Comparison of ENCODE assay signal across 1 cellular context in genomic region chr5:138488481-138488945, GRCh38.
A peak's percentile ranks its signal among the peaks of the same experiment; 100 is the strongest.
TF ChIP-seq lines count a peak whose summit lies in the region.

No MANE protein-coding gene starts in this region.

TF ChIP-seq in K562, 482 proteins besides CTCF, POLR2A, EP300 and RAD21 (continued from another document and continues in another):
- peak; percentile 81 for TF ChIP-seq MYC (IDR thresholded peaks at IDR 0.05; ENCODE audit: low read depth, low read length)
- no peak for TF ChIP-seq MYC (CRISPR knock-in tag; IDR thresholded peaks at IDR 0.05; ENCODE audit: borderline replicate concordance, low read depth)
- peak; percentile 32 to 68; a peak in 3 of 4 replicates for TF ChIP-seq KDM1A (IDR thresholded peaks at IDR 0.05)
- TF ChIP-seq ZNF707 (CRISPR knock-in tag; conservative IDR thresholded peaks at IDR 0.05): no peak
- TF ChIP-seq SRSF7 (optimal IDR thresholded peaks at IDR 0.05; ENCODE audit: low read depth, low read length): no peak
- no peak for TF ChIP-seq PPARD (CRISPR knock-in tag; IDR thresholded peaks at IDR 0.05)
- TF ChIP-seq ZNF12 (CRISPR knock-in tag; IDR thresholded peaks at IDR 0.05): no peak
- peak; percentile 81 for TF ChIP-seq ZNF592 (IDR thresholded peaks at IDR 0.05)
- TF ChIP-seq AFF4 (CRISPR knock-in tag; IDR thresholded peaks at IDR 0.05): no peak
- no peak for TF ChIP-seq PCBP1 (IDR thresholded peaks at IDR 0.05; ENCODE audit: low read depth, low read length, poor library complexity, severe bottlenecking)
- TF ChIP-seq ZNF316 (IDR thresholded peaks at IDR 0.05): 0 out of 2 replicates have a peak, but pooled peaks have one; percentile 4
- TF ChIP-seq POLR2AphosphoS2 (IDR thresholded peaks at IDR 0.05; ENCODE audit: low read length): no peak
- TF ChIP-seq ZNF76 (CRISPR knock-in tag; IDR thresholded peaks at IDR 0.05; ENCODE audit: borderline replicate concordance): no peak
- TF ChIP-seq KLF6 (CRISPR knock-in tag; IDR thresholded peaks at IDR 0.05; ENCODE audit: borderline replicate concordance): 0 out of 2 replicates have a peak, but pooled peaks have one; percentile 56
- TF ChIP-seq SUPT5H (IDR thresholded peaks at IDR 0.05): no peak
- TF ChIP-seq CBX3 (IDR thresholded peaks at IDR 0.05; ENCODE audit: borderline replicate concordance in 1 of 2, low read length in 2 of 2): peak in 1 of 2 experiments; percentile 18; a peak in 1 of 3 replicates
- TF ChIP-seq MEIS2 (IDR thresholded peaks at IDR 0.05; ENCODE audit: partially characterized antibody): peak; percentile 23
- no peak for TF ChIP-seq FIP1L1 (IDR thresholded peaks at IDR 0.05; ENCODE audit: low read depth, low read length, poor library complexity, severe bottlenecking)
- 0 out of 2 replicates have a peak, but pooled peaks have one; percentile 18 for TF ChIP-seq NCOR1 (IDR thresholded peaks at IDR 0.05)
- 0 out of 2 replicates have a peak, but pooled peaks have one; percentile 22 for TF ChIP-seq SP1 (CRISPR knock-in tag; IDR thresholded peaks at IDR 0.05)
- TF ChIP-seq FOXA3 (CRISPR knock-in tag; conservative IDR thresholded peaks at IDR 0.05 in 1 of 2, IDR thresholded peaks at IDR 0.05 in 1 of 2): peak in 1 of 2 experiments; percentile 7; a peak in 1 of 4 replicates
- TF ChIP-seq DLX4 (CRISPR knock-in tag; IDR thresholded peaks at IDR 0.05): no peak
- no peak for TF ChIP-seq ZNF75A (CRISPR knock-in tag; IDR thresholded peaks at IDR 0.05)
- TF ChIP-seq ZNF507 (tag; conservative IDR thresholded peaks at IDR 0.05): no peak
- peak; percentile 77 for TF ChIP-seq ZNF766 (CRISPR knock-in tag; conservative IDR thresholded peaks at IDR 0.05)
- peak; percentile 28; the same call in 1 of the 2 replicates for TF ChIP-seq MAFK (IDR thresholded peaks at IDR 0.05; ENCODE audit: low read length)
- no peak for TF ChIP-seq SP2 (IDR thresholded peaks at IDR 0.05; ENCODE audit: extremely low read depth, low read depth, low read length, poor library complexity, severe bottlenecking)
- peak; percentile 67 for TF ChIP-seq USF1 (CRISPR knock-in tag; IDR thresholded peaks at IDR 0.05)
- TF ChIP-seq ZBTB12 (CRISPR knock-in tag; IDR thresholded peaks at IDR 0.05): no peak
- TF ChIP-seq CSDE1 (IDR thresholded peaks at IDR 0.05): no peak
- no peak for TF ChIP-seq ETS1 (conservative IDR thresholded peaks at IDR 0.05; ENCODE audit: control insufficient read depth, low read depth, low read length)
- TF ChIP-seq E2F4 (CRISPR knock-in tag; IDR thresholded peaks at IDR 0.05; ENCODE audit: low read depth): no peak
- TF ChIP-seq ZNF589 (CRISPR knock-in tag; IDR thresholded peaks at IDR 0.05; ENCODE audit: low read depth): peak; percentile 91
- no peak for TF ChIP-seq TGIF2 (CRISPR knock-in tag; IDR thresholded peaks at IDR 0.05)
- no peak for TF ChIP-seq ZBTB49 (CRISPR knock-in tag; IDR thresholded peaks at IDR 0.05; ENCODE audit: borderline replicate concordance)
- no peak; a peak in 1 of 4 replicates for TF ChIP-seq MAZ (CRISPR knock-in tag; conservative IDR thresholded peaks at IDR 0.05 in 1 of 2, IDR thresholded peaks at IDR 0.05 in 1 of 2)
- no peak for TF ChIP-seq SAFB2 (IDR thresholded peaks at IDR 0.05; ENCODE audit: borderline replicate concordance, low read depth, low read length, severe bottlenecking)
- TF ChIP-seq GATAD2A (IDR thresholded peaks at IDR 0.05): peak; percentile 56; the same call in 1 of the 2 replicates
- peak; percentile 34; the same call in 1 of the 2 replicates for TF ChIP-seq MTA3 (IDR thresholded peaks at IDR 0.05; ENCODE audit: borderline replicate concordance)
- no peak for TF ChIP-seq ZNF609 (CRISPR knock-in tag; IDR thresholded peaks at IDR 0.05; ENCODE audit: borderline replicate concordance)
